ENCODE assay signal across 8 cellular contexts in genomic region chr3:42012935-42013651, GRCh38. TPM values are rescaled to one million over a fixed set of nuclear protein-coding genes. Genes with fewer than 3 reads are reported as not detected.
DNase-seq lines count a peak whose midpoint lies in the region; ATAC-seq and TF ChIP-seq lines count a peak whose summit lies in the region.

No MANE protein-coding gene starts in this region.

- H3K4me1 Mint-ChIP-seq in CD4-positive, CD25-positive, alpha-beta regulatory T cell = peaks cover 11 to 39% (median 28%) of the 10 kb centered on the region in 4 donors
- H3K4me1 Mint-ChIP-seq in neural crest cell = peaks cover 37% of the 10 kb centered on the region

- H3K27me3 Mint-ChIP-seq in CD4-positive, CD25-positive, alpha-beta regulatory T cell = no peaks in the 10 kb centered on the region
- H3K27me3 Mint-ChIP-seq in neural crest cell (ENCODE audit: low read depth) = no peaks in the 10 kb centered on the region

- intact Hi-C loops in stomach (cut with DNase I; ENCODE audit: low total_unique reads) = no loop called here

- 1 to 4% (median 1%) methylated on average over 19 to 51 of the region's 51 CpGs for WGBS in stomach, 5 donors

- TF ChIP-seq CTCF in neural crest cell (conservative IDR thresholded peaks at IDR 0.05) (no peak), stomach (IDR thresholded peaks at IDR 0.05) (no peak)

- peak; percentile 70 to 77 for ATAC-seq in CD4-positive, CD25-positive, alpha-beta regulatory T cell (ENCODE audit: low read depth in 2 of 2)
- peak; percentile 75 for ATAC-seq in HG03354 (IDR thresholded peaks at IDR 0.05; ENCODE audit: poor library complexity, severe bottlenecking, unreplicated experiment)

- peak overlapping the region; percentile 58 to 98 (median 94) for H3K27ac Mint-ChIP-seq in CD4-positive, CD25-positive, alpha-beta regulatory T cell
- no peak overlapping the region for H3K27ac Mint-ChIP-seq in neural crest cell (ENCODE audit: unreplicated experiment)

- peaks cover 0 to 2% (median 0%) of the 10 kb centered on the region in 7 donors for H3K9me3 Mint-ChIP-seq in CD4-positive, CD25-positive, alpha-beta regulatory T cell
- no peaks in the 10 kb centered on the region for H3K9me3 Mint-ChIP-seq in neural crest cell

- H3K9me3 ChIP-seq in CD4-positive, CD25-positive, alpha-beta regulatory T cell (ENCODE audit: control insufficient read depth in 2 of 2, low read length in 2 of 2) = no peaks in the 10 kb centered on the region
- no peaks in the 10 kb centered on the region for H3K9me3 ChIP-seq in stomach

- peak overlapping the region; percentile 70 for H3K4me3 ChIP-seq in CD4-positive, CD25-positive, alpha-beta regulatory T cell (ENCODE audit: low read depth, low read length)
- H3K4me3 ChIP-seq in stomach = peak overlapping the region; percentile 78 to 97 (median 88)

- no peak for TF ChIP-seq EP300 in stomach (IDR thresholded peaks at IDR 0.05)

- peak overlapping the region; percentile 84 for H3K27ac ChIP-seq in CD4-positive, CD25-positive, alpha-beta regulatory T cell (ENCODE audit: insufficient read depth, low read length, poor library complexity, severe bottlenecking)
- H3K27ac ChIP-seq in stomach = peak overlapping the region; percentile 91 to 98 (median 95)

- H3K36me3 ChIP-seq in CD4-positive, CD25-positive, alpha-beta regulatory T cell (ENCODE audit: control insufficient read depth, insufficient read depth, low read length) = no peaks in the 10 kb centered on the region
- H3K36me3 ChIP-seq in stomach = no peaks in the 10 kb centered on the region

- TF ChIP-seq POLR2A in stomach (IDR thresholded peaks at IDR 0.05) = no peak

- no peaks in the 10 kb centered on the region for H3K27me3 ChIP-seq in CD4-positive, CD25-positive, alpha-beta regulatory T cell (ENCODE audit: control insufficient read depth, insufficient read depth, low read length)
- no peaks in the 10 kb centered on the region for H3K27me3 ChIP-seq in stomach

- DNase-seq in CD4-positive, CD25-positive, alpha-beta regulatory T cell = peak; percentile 61 to 84 (median 68)
- DNase-seq in GM19238 (ENCODE audit: insufficient read length, low spot score) (peak; percentile 75), RPMI8226 (peak; percentile 90), fibroblast of the conjunctiva (ENCODE audit: low read depth) (peak; percentile 24), neural crest cell (ENCODE audit: low read depth, low spot score) (peak; percentile 8), stomach (peak; percentile 82)
- peak; percentile 63 for DNase-seq in activated effector memory CD4-positive, alpha-beta T cell treated with Interleukin-2 at 50 U/mL for 16 hours

- H3K36me3 Mint-ChIP-seq in CD4-positive, CD25-positive, alpha-beta regulatory T cell = no peaks in the 10 kb centered on the region
- no peaks in the 10 kb centered on the region for H3K36me3 Mint-ChIP-seq in neural crest cell (ENCODE audit: low read depth)

- H3K4me1 ChIP-seq in CD4-positive, CD25-positive, alpha-beta regulatory T cell (ENCODE audit: control insufficient read depth, insufficient read depth, low read length, poor library complexity, severe bottlenecking) = peaks cover 26% of the 10 kb centered on the region
- H3K4me1 ChIP-seq in stomach = peaks cover 21 to 48% (median 35%) of the 10 kb centered on the region in 4 donors

- H3K4me3 Mint-ChIP-seq in CD4-positive, CD25-positive, alpha-beta regulatory T cell = peak overlapping the region; percentile 88 to 94 (median 92)
- peak overlapping the region; percentile 93 for H3K4me3 Mint-ChIP-seq in neural crest cell

RNA-seq across cellular contexts. Expression of gene ULK4, which starts 51.2 kb away (rescaled TPM):
- total RNA-seq in CD4-positive, CD25-positive, alpha-beta regulatory T cell = 27.2 TPM
- polyA plus RNA-seq in CD4-positive, CD25-positive, alpha-beta regulatory T cell = 10 to 100 TPM in 2 of 4 donors, 1 to 10 TPM in 2; 9.3 to 14.3 (median 10.3) TPM
- total RNA-seq in neural crest cell = 10.2 and 10.4 TPM in 2 replicates
- total RNA-seq in stomach = 100 to 1,000 TPM in 1 of 5 donors, 10 to 100 TPM in 3, 1 to 10 TPM in 1; 2.3 to 150 (median 12.9) TPM
- 1 to 10 TPM; 1.6 to 3.1 (median 3.1) TPM for polyA plus RNA-seq in stomach

Comparison
In these comparisons a context has a peak if more than half of its experiments do, and no peak if none do; other contexts are left out.
1. Peak in every context shown above with its lines: DNase-seq, ATAC-seq, H3K4me3 ChIP-seq and H3K27ac ChIP-seq.
2. DNase-seq: peak in every context shown above with its lines; median percentile 90 in RPMI8226; 82 in stomach; 75 in GM19238; 68 in CD4-positive, CD25-positive, alpha-beta regulatory T cell; 63 in activated effector memory CD4-positive, alpha-beta T cell treated with Interleukin-2 at 50 U/mL for 16 hours; 24 in fibroblast of the conjunctiva; 8 in neural crest cell.